In the genomic region with DNA sequence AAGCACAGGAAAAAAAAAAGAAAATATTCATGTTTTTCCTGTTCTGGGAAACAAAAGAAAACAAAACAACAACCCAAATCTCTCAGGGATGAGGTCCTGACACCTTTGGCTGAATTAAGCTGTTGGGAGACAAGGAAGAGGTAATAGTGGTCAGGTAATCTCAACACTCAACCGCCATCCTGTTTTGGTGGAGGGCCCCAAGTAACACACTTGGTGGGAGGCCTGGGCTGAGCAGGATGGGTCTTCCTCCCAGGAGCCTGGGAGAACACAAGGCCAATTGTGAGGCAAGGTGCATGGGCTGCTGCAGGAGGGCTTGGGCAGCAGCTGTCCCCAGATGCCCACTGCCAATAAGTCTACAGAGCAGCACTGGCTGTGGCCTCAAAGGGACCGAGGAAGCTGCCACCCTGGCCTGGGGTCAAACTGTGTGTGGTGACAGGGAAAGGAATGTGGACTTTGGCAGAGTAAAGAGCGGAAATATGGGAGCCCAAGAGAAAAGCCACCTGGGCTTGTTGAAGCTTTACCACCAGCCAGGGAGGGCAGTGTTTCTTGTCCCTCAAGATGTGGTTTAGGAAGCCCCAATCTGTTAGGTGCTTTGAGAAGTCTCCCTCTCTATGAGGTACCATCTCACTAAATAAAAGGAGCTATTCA, we compare ENCODE assay signal across 1 cellular context.
TF ChIP-seq lines count a peak whose summit lies in the region.

No MANE protein-coding gene starts in this region.

TF ChIP-seq in HepG2, 621 proteins besides CTCF, POLR2A, EP300 and RAD21 (continued from another document and continues in another):
- TF ChIP-seq, protein P1, sequence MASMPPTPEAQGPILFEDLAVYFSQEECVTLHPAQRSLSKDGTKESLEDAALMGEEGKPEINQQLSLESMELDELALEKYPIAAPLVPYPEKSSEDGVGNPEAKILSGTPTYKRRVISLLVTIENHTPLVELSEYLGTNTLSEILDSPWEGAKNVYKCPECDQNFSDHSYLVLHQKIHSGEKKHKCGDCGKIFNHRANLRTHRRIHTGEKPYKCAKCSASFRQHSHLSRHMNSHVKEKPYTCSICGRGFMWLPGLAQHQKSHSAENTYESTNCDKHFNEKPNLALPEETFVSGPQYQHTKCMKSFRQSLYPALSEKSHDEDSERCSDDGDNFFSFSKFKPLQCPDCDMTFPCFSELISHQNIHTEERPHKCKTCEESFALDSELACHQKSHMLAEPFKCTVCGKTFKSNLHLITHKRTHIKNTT (CRISPR knock-in tag; IDR thresholded peaks at IDR 0.05) = no peak
- TF ChIP-seq NFE2 (CRISPR knock-in tag; IDR thresholded peaks at IDR 0.05) (no peak), ZNF713 (CRISPR knock-in tag; IDR thresholded peaks at IDR 0.05) (no peak), ZNF547 (CRISPR knock-in tag; IDR thresholded peaks at IDR 0.05) (no peak), PRMT3 (CRISPR knock-in tag; IDR thresholded peaks at IDR 0.05; ENCODE audit: borderline replicate concordance, low read depth) (no peak), ZSCAN30 (CRISPR knock-in tag; IDR thresholded peaks at IDR 0.05) (peak; percentile 43; the same call in 1 of the 2 replicates), TRAFD1 (CRISPR knock-in tag; IDR thresholded peaks at IDR 0.05; ENCODE audit: borderline replicate concordance) (no peak), MXI1 (IDR thresholded peaks at IDR 0.05; ENCODE audit: borderline replicate concordance, low read depth, low read length) (peak; percentile 50; the same call in 1 of the 3 replicates), RCOR2 (CRISPR knock-in tag; IDR thresholded peaks at IDR 0.05) (peak; percentile 81; the same call in 1 of the 2 replicates), ZNF180 (CRISPR knock-in tag; IDR thresholded peaks at IDR 0.05; ENCODE audit: borderline replicate concordance, low read depth) (no peak), ZNF724P (CRISPR knock-in tag; IDR thresholded peaks at IDR 0.05; ENCODE audit: borderline replicate concordance) (no peak), CCAR2 (optimal IDR thresholded peaks at IDR 0.05; ENCODE audit: low read depth, low read length) (no peak), SRSF4 (IDR thresholded peaks at IDR 0.05; ENCODE audit: low read depth, low read length, poor library complexity, severe bottlenecking) (no peak), ZNF383 (CRISPR knock-in tag; IDR thresholded peaks at IDR 0.05; ENCODE audit: borderline replicate concordance) (no peak), ZFP82 (CRISPR knock-in tag; IDR thresholded peaks at IDR 0.05; ENCODE audit: borderline replicate concordance) (no peak), ZNF235 (CRISPR knock-in tag; IDR thresholded peaks at IDR 0.05; ENCODE audit: borderline replicate concordance) (no peak), FOXJ3 (CRISPR knock-in tag; IDR thresholded peaks at IDR 0.05; ENCODE audit: borderline replicate concordance) (peak; percentile 84; the same call in 1 of the 2 replicates), TAF1 (CRISPR knock-in tag; IDR thresholded peaks at IDR 0.05) (no peak), ELF4 (CRISPR knock-in tag; IDR thresholded peaks at IDR 0.05; ENCODE audit: borderline replicate concordance) (peak; percentile 60; the same call in 1 of the 2 replicates), ZNF484 (CRISPR knock-in tag; IDR thresholded peaks at IDR 0.05; ENCODE audit: borderline replicate concordance, low read depth) (no peak), ZNF556 (CRISPR knock-in tag; IDR thresholded peaks at IDR 0.05; ENCODE audit: borderline replicate concordance) (peak; percentile 50), ZNF768 (CRISPR knock-in tag; IDR thresholded peaks at IDR 0.05) (no peak), AGO1 (IDR thresholded peaks at IDR 0.05; ENCODE audit: low read depth, low read length, poor library complexity, severe bottlenecking) (no peak), ZZZ3 (CRISPR knock-in tag; IDR thresholded peaks at IDR 0.05; ENCODE audit: borderline replicate concordance) (no peak), TOPORS (CRISPR knock-in tag; IDR thresholded peaks at IDR 0.05) (peak; percentile 61), ARID3A (IDR thresholded peaks at IDR 0.05; ENCODE audit: low read depth, low read length) (peak; percentile 39; the same call in 1 of the 2 replicates), ZFP36 (IDR thresholded peaks at IDR 0.05; ENCODE audit: borderline replicate concordance, low read depth, low read length, partially characterized antibody) (no peak), RELA (CRISPR knock-in tag; IDR thresholded peaks at IDR 0.05) (no peak), ZNF253 (CRISPR knock-in tag; IDR thresholded peaks at IDR 0.05; ENCODE audit: borderline replicate concordance) (no peak), NCOA1 (CRISPR knock-in tag; IDR thresholded peaks at IDR 0.05) (no peak), ZNF570 (CRISPR knock-in tag; IDR thresholded peaks at IDR 0.05; ENCODE audit: borderline replicate concordance) (no peak), ZNF292 (CRISPR knock-in tag; IDR thresholded peaks at IDR 0.05; ENCODE audit: borderline replicate concordance, low read depth) (peak; percentile 85), GLMP (CRISPR knock-in tag; IDR thresholded peaks at IDR 0.05; ENCODE audit: borderline replicate concordance) (no peak), KDM5B (CRISPR knock-in tag; IDR thresholded peaks at IDR 0.05; ENCODE audit: borderline replicate concordance) (peak; percentile 57; the same call in 1 of the 2 replicates), SAP130 (CRISPR knock-in tag; IDR thresholded peaks at IDR 0.05; ENCODE audit: low read depth) (peak; percentile 75), ZNF33A (CRISPR knock-in tag; IDR thresholded peaks at IDR 0.05; ENCODE audit: borderline replicate concordance) (no peak), ZNF607 (CRISPR knock-in tag; IDR thresholded peaks at IDR 0.05; ENCODE audit: borderline replicate concordance) (no peak; the same call in 1 of the 2 replicates)
- TF ChIP-seq, protein P2, sequence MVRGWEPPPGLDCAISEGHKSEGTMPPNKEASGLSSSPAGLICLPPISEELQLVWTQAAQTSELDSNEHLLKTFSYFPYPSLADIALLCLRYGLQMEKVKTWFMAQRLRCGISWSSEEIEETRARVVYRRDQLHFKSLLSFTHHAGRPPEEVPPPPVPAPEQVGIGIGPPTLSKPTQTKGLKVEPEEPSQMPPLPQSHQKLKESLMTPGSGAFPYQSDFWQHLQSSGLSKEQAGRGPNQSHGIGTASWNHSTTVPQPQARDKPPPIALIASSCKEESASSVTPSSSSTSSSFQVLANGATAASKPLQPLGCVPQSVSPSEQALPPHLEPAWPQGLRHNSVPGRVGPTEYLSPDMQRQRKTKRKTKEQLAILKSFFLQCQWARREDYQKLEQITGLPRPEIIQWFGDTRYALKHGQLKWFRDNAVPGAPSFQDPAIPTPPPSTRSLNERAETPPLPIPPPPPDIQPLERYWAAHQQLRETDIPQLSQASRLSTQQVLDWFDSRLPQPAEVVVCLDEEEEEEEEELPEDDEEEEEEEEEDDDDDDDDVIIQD (CRISPR knock-in tag; IDR thresholded peaks at IDR 0.05; ENCODE audit: low read depth) = peak; percentile 88
- TF ChIP-seq, protein P3, sequence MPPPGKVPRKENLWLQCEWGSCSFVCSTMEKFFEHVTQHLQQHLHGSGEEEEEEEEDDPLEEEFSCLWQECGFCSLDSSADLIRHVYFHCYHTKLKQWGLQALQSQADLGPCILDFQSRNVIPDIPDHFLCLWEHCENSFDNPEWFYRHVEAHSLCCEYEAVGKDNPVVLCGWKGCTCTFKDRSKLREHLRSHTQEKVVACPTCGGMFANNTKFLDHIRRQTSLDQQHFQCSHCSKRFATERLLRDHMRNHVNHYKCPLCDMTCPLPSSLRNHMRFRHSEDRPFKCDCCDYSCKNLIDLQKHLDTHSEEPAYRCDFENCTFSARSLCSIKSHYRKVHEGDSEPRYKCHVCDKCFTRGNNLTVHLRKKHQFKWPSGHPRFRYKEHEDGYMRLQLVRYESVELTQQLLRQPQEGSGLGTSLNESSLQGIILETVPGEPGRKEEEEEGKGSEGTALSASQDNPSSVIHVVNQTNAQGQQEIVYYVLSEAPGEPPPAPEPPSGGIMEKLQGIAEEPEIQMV (CRISPR knock-in tag; IDR thresholded peaks at IDR 0.05; ENCODE audit: low read depth) = no peak; the same call in 1 of the 2 replicates
- TF ChIP-seq, protein P4, sequence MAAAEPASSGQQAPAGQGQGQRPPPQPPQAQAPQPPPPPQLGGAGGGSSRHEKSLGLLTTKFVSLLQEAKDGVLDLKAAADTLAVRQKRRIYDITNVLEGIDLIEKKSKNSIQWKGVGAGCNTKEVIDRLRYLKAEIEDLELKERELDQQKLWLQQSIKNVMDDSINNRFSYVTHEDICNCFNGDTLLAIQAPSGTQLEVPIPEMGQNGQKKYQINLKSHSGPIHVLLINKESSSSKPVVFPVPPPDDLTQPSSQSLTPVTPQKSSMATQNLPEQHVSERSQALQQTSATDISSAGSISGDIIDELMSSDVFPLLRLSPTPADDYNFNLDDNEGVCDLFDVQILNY (CRISPR knock-in tag; conservative IDR thresholded peaks at IDR 0.05) = no peak
- TF ChIP-seq, protein P5, sequence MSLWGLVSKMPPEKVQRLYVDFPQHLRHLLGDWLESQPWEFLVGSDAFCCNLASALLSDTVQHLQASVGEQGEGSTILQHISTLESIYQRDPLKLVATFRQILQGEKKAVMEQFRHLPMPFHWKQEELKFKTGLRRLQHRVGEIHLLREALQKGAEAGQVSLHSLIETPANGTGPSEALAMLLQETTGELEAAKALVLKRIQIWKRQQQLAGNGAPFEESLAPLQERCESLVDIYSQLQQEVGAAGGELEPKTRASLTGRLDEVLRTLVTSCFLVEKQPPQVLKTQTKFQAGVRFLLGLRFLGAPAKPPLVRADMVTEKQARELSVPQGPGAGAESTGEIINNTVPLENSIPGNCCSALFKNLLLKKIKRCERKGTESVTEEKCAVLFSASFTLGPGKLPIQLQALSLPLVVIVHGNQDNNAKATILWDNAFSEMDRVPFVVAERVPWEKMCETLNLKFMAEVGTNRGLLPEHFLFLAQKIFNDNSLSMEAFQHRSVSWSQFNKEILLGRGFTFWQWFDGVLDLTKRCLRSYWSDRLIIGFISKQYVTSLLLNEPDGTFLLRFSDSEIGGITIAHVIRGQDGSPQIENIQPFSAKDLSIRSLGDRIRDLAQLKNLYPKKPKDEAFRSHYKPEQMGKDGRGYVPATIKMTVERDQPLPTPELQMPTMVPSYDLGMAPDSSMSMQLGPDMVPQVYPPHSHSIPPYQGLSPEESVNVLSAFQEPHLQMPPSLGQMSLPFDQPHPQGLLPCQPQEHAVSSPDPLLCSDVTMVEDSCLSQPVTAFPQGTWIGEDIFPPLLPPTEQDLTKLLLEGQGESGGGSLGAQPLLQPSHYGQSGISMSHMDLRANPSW (CRISPR knock-in tag; IDR thresholded peaks at IDR 0.05; ENCODE audit: borderline replicate concordance) = no peak
- TF ChIP-seq, protein P6, sequence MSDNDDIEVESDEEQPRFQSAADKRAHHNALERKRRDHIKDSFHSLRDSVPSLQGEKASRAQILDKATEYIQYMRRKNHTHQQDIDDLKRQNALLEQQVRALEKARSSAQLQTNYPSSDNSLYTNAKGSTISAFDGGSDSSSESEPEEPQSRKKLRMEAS (IDR thresholded peaks at IDR 0.05) = peak; percentile 69
- TF ChIP-seq, protein P7, sequence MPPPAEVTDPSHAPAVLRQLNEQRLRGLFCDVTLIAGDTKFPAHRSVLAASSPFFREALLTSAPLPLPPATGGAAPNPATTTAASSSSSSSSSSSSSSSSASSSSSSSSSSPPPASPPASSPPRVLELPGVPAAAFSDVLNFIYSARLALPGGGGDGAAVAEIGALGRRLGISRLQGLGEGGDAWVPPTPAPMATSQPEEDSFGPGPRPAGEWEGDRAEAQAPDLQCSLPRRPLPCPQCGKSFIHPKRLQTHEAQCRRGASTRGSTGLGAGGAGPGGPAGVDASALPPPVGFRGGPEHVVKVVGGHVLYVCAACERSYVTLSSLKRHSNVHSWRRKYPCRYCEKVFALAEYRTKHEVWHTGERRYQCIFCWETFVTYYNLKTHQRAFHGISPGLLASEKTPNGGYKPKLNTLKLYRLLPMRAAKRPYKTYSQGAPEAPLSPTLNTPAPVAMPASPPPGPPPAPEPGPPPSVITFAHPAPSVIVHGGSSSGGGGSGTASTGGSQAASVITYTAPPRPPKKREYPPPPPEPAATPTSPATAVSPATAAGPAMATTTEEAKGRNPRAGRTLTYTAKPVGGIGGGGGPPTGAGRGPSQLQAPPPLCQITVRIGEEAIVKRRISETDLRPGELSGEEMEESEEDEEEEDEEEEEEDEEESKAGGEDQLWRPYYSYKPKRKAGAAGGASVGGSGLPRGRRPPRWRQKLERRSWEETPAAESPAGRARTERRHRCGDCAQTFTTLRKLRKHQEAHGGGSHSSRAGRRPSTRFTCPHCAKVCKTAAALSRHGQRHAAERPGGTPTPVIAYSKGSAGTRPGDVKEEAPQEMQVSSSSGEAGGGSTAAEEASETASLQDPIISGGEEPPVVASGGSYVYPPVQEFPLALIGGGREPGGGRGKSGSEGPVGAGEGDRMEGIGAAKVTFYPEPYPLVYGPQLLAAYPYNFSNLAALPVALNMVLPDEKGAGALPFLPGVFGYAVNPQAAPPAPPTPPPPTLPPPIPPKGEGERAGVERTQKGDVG (CRISPR knock-in tag; IDR thresholded peaks at IDR 0.05; ENCODE audit: borderline replicate concordance) = no peak
- TF ChIP-seq, protein P8, sequence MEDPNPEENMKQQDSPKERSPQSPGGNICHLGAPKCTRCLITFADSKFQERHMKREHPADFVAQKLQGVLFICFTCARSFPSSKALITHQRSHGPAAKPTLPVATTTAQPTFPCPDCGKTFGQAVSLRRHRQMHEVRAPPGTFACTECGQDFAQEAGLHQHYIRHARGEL (CRISPR knock-in tag; IDR thresholded peaks at IDR 0.05) = no peak
